Comparison of ENCODE assay signal across 24 cellular contexts in the genomic region with DNA sequence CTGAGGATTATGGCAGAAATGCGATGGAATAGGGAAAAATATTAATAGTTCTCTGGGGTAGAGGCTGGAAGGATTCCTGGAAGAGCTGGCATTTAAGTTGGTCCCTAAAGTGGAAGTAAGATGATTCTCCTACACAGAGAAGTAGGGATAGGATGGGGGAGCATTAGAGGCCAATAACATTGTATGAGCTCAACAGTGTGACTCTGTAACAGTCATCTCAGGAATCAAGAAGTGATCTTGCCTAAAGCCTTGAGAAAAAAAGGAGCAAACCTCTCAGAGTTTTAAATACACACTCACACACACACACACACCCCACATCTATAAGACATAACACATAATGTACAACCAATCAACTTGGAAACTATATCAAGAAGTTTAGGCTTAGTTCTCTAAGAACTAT.
"Had no signal": no experiment of that assay in that cellular context is flagged by ENCODE, and none has a peak within 500 bp of the region (broad histone marks: within the 10 kb centered on the region; RNA-seq: fewer than 3 reads in every experiment).

No MANE protein-coding gene starts in this region.

- ATAC-seq: activated CD4-positive, CD25-positive, alpha-beta regulatory T cell treated with anti-CD3 and anti-CD28 coated beads, Interleukin-2, amount 50 U/mL, for 24 hours; activated CD8-positive, alpha-beta memory T cell treated with anti-CD3 and anti-CD28 coated beads, Interleukin-2, amount 10 ng/mL, durations not matched to agents 7 days and 5 days; body of pancreas; SK-N-SH treated with all-trans-retinoic acid at 6 μM for 48 hours had no signal

- H3K27me3 Mint-ChIP-seq: activated naive CD4-positive, alpha-beta T cell treated with anti-CD3 and anti-CD28 coated beads, Interleukin-2, amount 10 ng/mL, durations not matched to agents 7 days and 5 days; activated T-cell treated with anti-CD3 and anti-CD28 coated beads, Interleukin-2, amount 50 U/mL, for 24 hours had no signal

- H3K4me1 Mint-ChIP-seq: activated CD8-positive, alpha-beta memory T cell treated with anti-CD3 and anti-CD28 coated beads, Interleukin-2, amount 10 ng/mL, durations not matched to agents 7 days and 5 days had no signal

- H3K27me3 ChIP-seq: body of pancreas, Peyer's patch, SJCRH30 had no signal

- H3K27ac Mint-ChIP-seq: activated CD8-positive, alpha-beta memory T cell treated with anti-CD3 and anti-CD28 coated beads, Interleukin-2, amount 10 ng/mL, durations not matched to agents 7 days and 5 days; activated naive CD4-positive, alpha-beta T cell treated with anti-CD3 and anti-CD28 coated beads, Interleukin-2, amount 10 ng/mL, durations not matched to agents 7 days and 5 days; activated T-cell treated with anti-CD3 and anti-CD28 coated beads, Interleukin-2, amount 50 U/mL, for 24 hours; activated T-helper 1 cell treated with anti-CD3 and anti-CD28 coated beads, Interleukin-12 subunit alpha, Interleukin-12 subunit beta, Interleukin-2, Interleukin-4 antibody, amounts not matched to agents 30 ng/mL and 10 ng/mL and 1 ng/mL, durations not matched to agents 14 hours and 24 hours and 36 hours had no signal

- H3K27ac ChIP-seq: body of pancreas, Peyer's patch, RWPE1, SJCRH30 had no signal

- H3K4me3 ChIP-seq: body of pancreas, Peyer's patch, SJCRH30 had no signal

- H3K36me3 Mint-ChIP-seq: activated CD8-positive, alpha-beta memory T cell treated with anti-CD3 and anti-CD28 coated beads, Interleukin-2, amount 10 ng/mL, durations not matched to agents 7 days and 5 days had no signal

- H3K36me3 ChIP-seq: Peyer's patch, SJCRH30 had no signal

- H3K9me3 Mint-ChIP-seq: activated naive CD4-positive, alpha-beta T cell treated with anti-CD3 and anti-CD28 coated beads, Interleukin-2, amount 10 ng/mL, durations not matched to agents 7 days and 5 days; activated T-helper 1 cell treated with anti-CD3 and anti-CD28 coated beads, Interleukin-12 subunit alpha, Interleukin-12 subunit beta, Interleukin-2, Interleukin-4 antibody, amounts not matched to agents 30 ng/mL and 10 ng/mL and 1 ng/mL, durations not matched to agents 14 hours and 24 hours and 36 hours had no signal

- H3K4me1 ChIP-seq: body of pancreas, Peyer's patch had no signal

- FAIRE-seq: bronchial epithelial cell had no signal

- DNase-seq: activated CD4-positive, alpha-beta T cell treated with anti-CD3 and anti-CD28 coated beads for 48 hours; activated CD4-positive, alpha-beta T cell treated with anti-CD3 and anti-CD28 coated beads, Interleukin-2, amount 50 U/mL, for 48 hours; activated CD8-positive, alpha-beta memory T cell treated with anti-CD3 and anti-CD28 coated beads, Interleukin-2, amount 10 ng/mL, durations not matched to agents 7 days and 5 days; activated effector memory CD4-positive, alpha-beta T cell treated with anti-CD3 and anti-CD28 coated beads, Interleukin-2, amount 50 U/mL, for 16 hours; activated naive CD4-positive, alpha-beta T cell treated with anti-CD3 and anti-CD28 coated beads, Interleukin-2, amount 10 ng/mL, durations not matched to agents 7 days and 5 days; activated T-cell treated with anti-CD3 and anti-CD28 coated beads, Interleukin-2, amount 50 U/mL, for 24 hours; aorta; body of pancreas; central memory CD4-positive, alpha-beta T cell; Kasumi-1; NCI-H1105 treated with DMSO at 0.1 percent for 48 hours; NCI-H1436 treated with DMSO at 0.1 percent for 48 hours; NCI-H187; NCI-H2081; NCI-H524; Peyer's patch; Right ventricle myocardium superior; SJCRH30; SW 1271 had no signal

- H3K4me3 Mint-ChIP-seq: activated CD8-positive, alpha-beta memory T cell treated with anti-CD3 and anti-CD28 coated beads, Interleukin-2, amount 10 ng/mL, durations not matched to agents 7 days and 5 days; activated naive CD4-positive, alpha-beta T cell treated with anti-CD3 and anti-CD28 coated beads, Interleukin-2, amount 10 ng/mL, durations not matched to agents 7 days and 5 days; activated T-cell treated with anti-CD3 and anti-CD28 coated beads, Interleukin-2, amount 50 U/mL, for 24 hours; activated T-helper 1 cell treated with anti-CD3 and anti-CD28 coated beads, Interleukin-12 subunit alpha, Interleukin-12 subunit beta, Interleukin-2, Interleukin-4 antibody, amounts not matched to agents 30 ng/mL and 10 ng/mL and 1 ng/mL, durations not matched to agents 14 hours and 24 hours and 36 hours had no signal

- H3K9me3 ChIP-seq: body of pancreas, Peyer's patch, SJCRH30 had no signal
